In genomic region chr6:117483004-117483644, GRCh38 we compare ENCODE assay signal across 8 cellular contexts. TPM values are rescaled to one million over a fixed set of nuclear protein-coding genes. Genes with fewer than 3 reads are reported as not detected.
A peak's percentile ranks its signal among the peaks of the same experiment; 100 is the strongest.
DNase-seq lines count a peak whose midpoint lies in the region; ATAC-seq and TF ChIP-seq lines count a peak whose summit lies in the region.

No MANE protein-coding gene starts in this region.

- H3F3A ChIP-seq in OCI-LY1 (ENCODE audit: insufficient read depth, low read length): no peaks in the 10 kb centered on the region

- H3K9me3 ChIP-seq in OCI-LY1 (ENCODE audit: low read length) (no peaks in the 10 kb centered on the region), right atrium auricular region (no peaks in the 10 kb centered on the region)

- H2AFZ ChIP-seq in OCI-LY1 (ENCODE audit: low read length): no peak overlapping the region

- H3K27ac ChIP-seq in 22Rv1: peak overlapping the region; percentile 94
- H3K27ac ChIP-seq in OCI-LY1 (ENCODE audit: low read depth, low read length, poor library complexity, severe bottlenecking): peak overlapping the region; percentile 36
- peak overlapping the region; percentile 85 to 88 for H3K27ac ChIP-seq in right atrium auricular region

- peak; percentile 16 for ATAC-seq in HG03025 (IDR thresholded peaks at IDR 0.05; ENCODE audit: low FRiP score, unreplicated experiment)
- ATAC-seq in HG02588 (IDR thresholded peaks at IDR 0.05; ENCODE audit: unreplicated experiment): no peak

- H3K4me1 ChIP-seq in OCI-LY1 (ENCODE audit: insufficient read depth, low read length, severe bottlenecking): peaks cover 27% of the 10 kb centered on the region
- H3K4me1 ChIP-seq in right atrium auricular region: peaks cover 0 to 22% of the 10 kb centered on the region in 2 donors

- no peaks in the 10 kb centered on the region for H4K20me1 ChIP-seq in OCI-LY1 (ENCODE audit: insufficient read depth, low read length)

- no peaks in the 10 kb centered on the region for H3K79me2 ChIP-seq in OCI-LY1 (ENCODE audit: insufficient read depth, low read length)

- H3K4me3 ChIP-seq in OCI-LY1 (ENCODE audit: low read depth, low read length, poor library complexity, severe bottlenecking) (peak overlapping the region; percentile 80), right atrium auricular region (peak overlapping the region; percentile 77 to 80)

- H3K4me2 ChIP-seq in OCI-LY1 (ENCODE audit: low read length): peak overlapping the region; percentile 74

- intact Hi-C loops in posterior vena cava (cut with DNase I): no loop called here

- TF ChIP-seq CTCF in 22Rv1 (IDR thresholded peaks at IDR 0.05) (no peak), OCI-LY1 (IDR thresholded peaks at IDR 0.05; ENCODE audit: low read length) (no peak), right atrium auricular region (IDR thresholded peaks at IDR 0.05) (no peak)

- H3K9me2 ChIP-seq in OCI-LY1 (ENCODE audit: low read depth, low read length): no peaks in the 10 kb centered on the region

- in situ Hi-C loops in G401 (cut with HindIII; ENCODE audit: low sequenced_read_pairs): no loop called here

- H3K36me3 ChIP-seq in OCI-LY1 (ENCODE audit: insufficient read depth, low read length) (0 out of 2 replicates have a peak, but pooled peaks cover 6% of the 10 kb centered on the region), right atrium auricular region (no peaks in the 10 kb centered on the region)

- H3K27me3 ChIP-seq in OCI-LY1 (ENCODE audit: insufficient read depth, low read length): no peaks in the 10 kb centered on the region
- H3K27me3 ChIP-seq in right atrium auricular region: no peaks in the 10 kb centered on the region

- H3K9ac ChIP-seq in OCI-LY1 (ENCODE audit: low read length): peak overlapping the region; percentile 82

- DNase-seq in G401 (ENCODE audit: low spot score) (peak; percentile 68), amniotic stem cell (lab: John Stamatoyannopoulos, UW) (peak; percentile 26), right atrium auricular region (ENCODE audit: low spot score) (peak; percentile 68), posterior vena cava (ENCODE audit: low spot score) (peak; percentile 87)

RNA-seq across cellular contexts. Expression of gene DCBLD1, which starts 0.7 kb away (rescaled TPM):
- total RNA-seq in G401 (2014; rRNA removed; shearing (Covaris generic)): not detected in 2 replicates
- total RNA-seq in right atrium auricular region: 1 to 10 TPM; 6.3 to 7.1 TPM
- total RNA-seq in posterior vena cava: 1 to 10 TPM; 6.2 to 7.6 TPM

RNA-seq across cellular contexts. Expression of gene ROS1, which starts 57.4 kb away (rescaled TPM):
- total RNA-seq in G401 (2014; rRNA removed; shearing (Covaris generic)): not detected in 2 replicates
- total RNA-seq in right atrium auricular region: not detected
- total RNA-seq in posterior vena cava: under 1 TPM in 1 of 2 donors, not detected in 1; 0.14 TPM

Comparison
In these comparisons a context has a peak if more than half of its experiments do, and no peak if none do; other contexts are left out.
1. H3K27ac ChIP-seq: peak in every context shown above with its lines; median percentile 94 in 22Rv1; 86 in right atrium auricular region; 36 in OCI-LY1.
2. DNase-seq: peak in every context shown above with its lines; median percentile 87 in posterior vena cava; 68 in G401; 68 in right atrium auricular region; 26 in amniotic stem cell.